In genomic region chr5:1747803-1748085, GRCh38 we compare ENCODE assay signal across 13 cellular contexts. TPM values are rescaled to one million over a fixed set of nuclear protein-coding genes. Genes with fewer than 3 reads are reported as not detected.
DNase-seq lines count a peak whose midpoint lies in the region; ATAC-seq and TF ChIP-seq lines count a peak whose summit lies in the region.
"Had no signal": no experiment of that assay in that cellular context is flagged by ENCODE, and none has a peak within 500 bp of the region (broad histone marks: within the 10 kb centered on the region; RNA-seq: fewer than 3 reads in every experiment).

No MANE protein-coding gene starts in this region.

- H3K36me3 ChIP-seq in BE2C: no peaks in the 10 kb centered on the region
- H3K36me3 ChIP-seq in RWPE2 (ENCODE audit: low read depth): no peaks in the 10 kb centered on the region
- no peaks in the 10 kb centered on the region for H3K36me3 ChIP-seq in lower lobe of right lung
- H3K36me3 ChIP-seq in sigmoid colon: no peaks in the 10 kb centered on the region
- H3K36me3 ChIP-seq: BLaER1 treated with 17β-estradiol and CSF1 and Interleukin-3, amounts not matched to agents 10 nM and 100 nM had no signal

- no peaks in the 10 kb centered on the region for H3K4me1 ChIP-seq in BE2C
- no peaks in the 10 kb centered on the region for H3K4me1 ChIP-seq in RWPE2 (ENCODE audit: insufficient read depth, poor library complexity, severe bottlenecking)
- H3K4me1 ChIP-seq in lower lobe of right lung: no peaks in the 10 kb centered on the region
- no peaks in the 10 kb centered on the region for H3K4me1 ChIP-seq in sigmoid colon
- H3K4me1 ChIP-seq: A549 had no signal

- ATAC-seq in RWPE2 (ENCODE audit: low read depth): no peak
- ATAC-seq in lower lobe of right lung: no peak
- ATAC-seq: A549 had no signal

- H3K4me3 ChIP-seq in BE2C (ENCODE audit: low read depth, low read length) (no peak overlapping the region), RWPE2 (ENCODE audit: severe bottlenecking) (no peak overlapping the region), lower lobe of right lung (no peak overlapping the region), sigmoid colon (no peak overlapping the region)
- H3K4me3 ChIP-seq: A549; BLaER1 treated with 17β-estradiol and CSF1 and Interleukin-3, amounts not matched to agents 10 nM and 100 nM had no signal

- no peak for TF ChIP-seq CTCF in BE2C (IDR thresholded peaks at IDR 0.05; ENCODE audit: low read depth, low read length)
- no peak for TF ChIP-seq CTCF in RWPE2 (IDR thresholded peaks at IDR 0.05; ENCODE audit: poor library complexity, severe bottlenecking)
- TF ChIP-seq CTCF in lower lobe of right lung (IDR thresholded peaks at IDR 0.05): no peak
- TF ChIP-seq CTCF in sigmoid colon (IDR thresholded peaks at IDR 0.05): no peak

- H3K9me3 ChIP-seq in BE2C (no peaks in the 10 kb centered on the region), RWPE2 (ENCODE audit: severe bottlenecking) (no peaks in the 10 kb centered on the region), lower lobe of right lung (no peaks in the 10 kb centered on the region), sigmoid colon (no peaks in the 10 kb centered on the region)
- H3K9me3 ChIP-seq: A549 had no signal

- peak; percentile 3 for DNase-seq in BE2C
- peak; percentile 51 for DNase-seq in RWPE2 (ENCODE audit: low spot score)
- DNase-seq in lower lobe of right lung: peak; percentile 14
- DNase-seq in sigmoid colon: peak; percentile 54
- DNase-seq in AG08396 (ENCODE audit: low spot score): no peak
- DNase-seq in Ammon's horn (ENCODE audit: low spot score): no peak
- no peak for DNase-seq in stimulated activated CD4-positive, alpha-beta T cell treated with anti-CD3 and anti-CD28 coated beads, Interleukin-2, amount 100 ng/mL, for 48 hours
- DNase-seq: CD4-positive, CD25-positive, alpha-beta regulatory T cell; DMS53; GF-D8; GOT3 had no signal

- TF ChIP-seq POLR2A in sigmoid colon (IDR thresholded peaks at IDR 0.05): no peak

- H3K27me3 ChIP-seq in BE2C (peaks cover 57% of the 10 kb centered on the region), RWPE2 (ENCODE audit: insufficient read depth, poor library complexity, severe bottlenecking) (peaks cover 21% of the 10 kb centered on the region), lower lobe of right lung (ENCODE audit: low read depth) (peaks cover 5% of the 10 kb centered on the region), sigmoid colon (peaks cover 0 to 6% (median 0%) of the 10 kb centered on the region in 3 donors)
- H3K27me3 ChIP-seq: BLaER1 treated with 17β-estradiol and CSF1 and Interleukin-3, amounts not matched to agents 10 nM and 100 nM had no signal

- no peak overlapping the region for H3K27ac ChIP-seq in RWPE2 (ENCODE audit: poor library complexity, severe bottlenecking)
- no peak overlapping the region for H3K27ac ChIP-seq in lower lobe of right lung
- H3K27ac ChIP-seq in sigmoid colon: no peak overlapping the region
- H3K27ac ChIP-seq: A549; BLaER1 treated with 17β-estradiol and CSF1 and Interleukin-3, amounts not matched to agents 10 nM and 100 nM had no signal

- TF ChIP-seq EP300 in sigmoid colon (IDR thresholded peaks at IDR 0.05): no peak

- intact Hi-C loops in lower lobe of right lung (cut with DNase I): no loop called here
- intact Hi-C loops in sigmoid colon (cut with DNase I): no loop called here

- WGBS in sigmoid colon, 2 donors: 80 to 86% methylated on average over 5 of the region's 5 CpGs

RNA-seq across cellular contexts. Expression of gene MRPL36, which starts 51.9 kb away (rescaled TPM):
- 180 TPM for polyA plus RNA-seq in BE2C (2012; ENCODE audit: insufficient read depth, insufficient read length, low read depth)
- total RNA-seq in lower lobe of right lung: 25.1 TPM
- total RNA-seq in sigmoid colon: 10 to 100 TPM; 32.4 to 59.4 (median 49.2) TPM
- polyA plus RNA-seq in sigmoid colon: 10 to 100 TPM; 65.9 to 77.9 (median 70.9) TPM

RNA-seq across cellular contexts. Expression of gene NDUFS6, which starts 53.5 kb away (rescaled TPM):
- 497 TPM for polyA plus RNA-seq in BE2C (2012; ENCODE audit: insufficient read depth, insufficient read length, low read depth)
- total RNA-seq in lower lobe of right lung (21.3 TPM), sigmoid colon (10 to 100 TPM; 34.9 to 82.6 (median 55.4) TPM)
- 100 to 1,000 TPM in 2 of 3 donors, 10 to 100 TPM in 1; 94.0 to 156 (median 111) TPM for polyA plus RNA-seq in sigmoid colon

Comparison
In these comparisons a context has a peak if more than half of its experiments do, and no peak if none do; other contexts are left out.
1. DNase-seq: peak in BE2C (single experiment), RWPE2 (single experiment), lower lobe of right lung (single experiment) and sigmoid colon (single experiment); none in AG08396 (single experiment), Ammon's horn (single experiment) and stimulated activated CD4-positive, alpha-beta T cell treated with anti-CD3 and anti-CD28 coated beads, Interleukin-2, amount 100 ng/mL, for 48 hours (0 of 2).